28 cellular contexts compared by ENCODE assay signal in the genomic region with DNA sequence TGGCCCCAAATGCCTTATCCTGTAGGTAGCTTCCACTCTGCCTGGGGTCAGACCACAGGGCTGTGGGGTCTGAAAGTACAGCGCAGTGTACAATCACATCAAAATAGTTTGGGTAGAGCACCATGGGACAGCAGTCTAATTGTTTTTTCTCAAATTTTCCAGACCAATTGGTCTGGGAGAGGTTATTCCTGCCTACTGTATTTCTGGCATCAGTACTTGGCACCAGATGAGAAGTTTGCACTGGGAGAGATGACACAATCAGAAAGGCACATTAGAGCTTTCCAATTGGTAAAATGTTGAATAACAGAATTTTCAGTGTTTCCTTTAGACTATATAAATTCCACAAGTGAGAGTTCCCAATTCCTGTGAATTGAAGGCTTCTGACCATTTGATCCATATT. TPM values are rescaled to one million over a fixed set of nuclear protein-coding genes. Genes with fewer than 3 reads are reported as not detected.
"Had no signal": no experiment of that assay in that cellular context is flagged by ENCODE, and none has a peak within 500 bp of the region (broad histone marks: within the 10 kb centered on the region; RNA-seq: fewer than 3 reads in every experiment).

No MANE protein-coding gene starts in this region.

- H3K36me3 ChIP-seq: brain microvascular endothelial cell, colonic mucosa, esophagus squamous epithelium, WERI-Rb-1 had no signal

- H3K9me3 ChIP-seq: colonic mucosa, esophagus squamous epithelium had no signal

- DNase-seq: activated B cell treated with CpG ODN at 0.5 μM for 24 hours; activated CD4-positive, alpha-beta T cell treated with anti-CD3 and anti-CD28 coated beads for 48 hours; activated CD4-positive, alpha-beta T cell treated with anti-CD3 and anti-CD28 coated beads, Interleukin-2, amount 50 U/mL, for 1 hour; activated CD4-positive, alpha-beta T cell treated with anti-CD3 and anti-CD28 coated beads, Interleukin-2, amount 50 U/mL, for 48 hours; activated CD8-positive, alpha-beta memory T cell treated with anti-CD3 and anti-CD28 coated beads for 24 hours; activated CD8-positive, alpha-beta T cell treated with anti-CD3 and anti-CD28 coated beads for 36 hours; activated effector memory CD4-positive, alpha-beta T cell treated with Interleukin-2 at 50 U/mL for 16 hours; activated gamma-delta T cell treated with Interleukin-2 at 50 U/mL for 16 hours; activated naive CD4-positive, alpha-beta T cell treated with anti-CD3 and anti-CD28 coated beads, Interleukin-2, amount 50 U/mL, for 16 hours; activated naive CD4-positive, alpha-beta T cell treated with Interleukin-2 at 50 U/mL for 16 hours; activated T-cell treated with anti-CD3 and anti-CD28 coated beads, Interleukin-2, amount 50 U/mL, for 4 hours; amniotic stem cell; anterior cingulate cortex; brain microvascular endothelial cell; colonic mucosa; effector CD8-positive, alpha-beta T cell; esophagus squamous epithelium; foreskin fibroblast; head of caudate nucleus; T-helper 17 cell; T1000; WERI-Rb-1 had no signal

- H3K27me3 ChIP-seq: brain microvascular endothelial cell, colonic mucosa, esophagus squamous epithelium had no signal

- H3K27ac ChIP-seq: brain microvascular endothelial cell, colonic mucosa, epithelial cell of prostate, esophagus squamous epithelium, WERI-Rb-1 had no signal

- H3K4me1 ChIP-seq: colonic mucosa, esophagus squamous epithelium had no signal

- H3K4me3 ChIP-seq: colonic mucosa, esophagus squamous epithelium had no signal

RNA-seq across cellular contexts. Expression of a gene that starts 30.9 kb away (rescaled TPM):
- total RNA-seq: activated B cell treated with CpG ODN at 0.5 μM for 24 hours; activated CD8-positive, alpha-beta T cell treated with anti-CD3 and anti-CD28 coated beads for 36 hours; activated T-cell treated with anti-CD3 and anti-CD28 coated beads, Interleukin-2, amount 50 U/mL, for 4 hours; activated T-helper 17 cell treated with anti-CD3 and anti-CD28 coated beads, Interleukin-2, amount 50 U/mL, for 72 hours; astrocyte; bronchial epithelial cell; dermis microvascular lymphatic vessel endothelial cell; endothelial cell of umbilical vein; T-helper 17 cell had no signal
